Comparison of ENCODE assay signal across 8 cellular contexts in the genomic region with DNA sequence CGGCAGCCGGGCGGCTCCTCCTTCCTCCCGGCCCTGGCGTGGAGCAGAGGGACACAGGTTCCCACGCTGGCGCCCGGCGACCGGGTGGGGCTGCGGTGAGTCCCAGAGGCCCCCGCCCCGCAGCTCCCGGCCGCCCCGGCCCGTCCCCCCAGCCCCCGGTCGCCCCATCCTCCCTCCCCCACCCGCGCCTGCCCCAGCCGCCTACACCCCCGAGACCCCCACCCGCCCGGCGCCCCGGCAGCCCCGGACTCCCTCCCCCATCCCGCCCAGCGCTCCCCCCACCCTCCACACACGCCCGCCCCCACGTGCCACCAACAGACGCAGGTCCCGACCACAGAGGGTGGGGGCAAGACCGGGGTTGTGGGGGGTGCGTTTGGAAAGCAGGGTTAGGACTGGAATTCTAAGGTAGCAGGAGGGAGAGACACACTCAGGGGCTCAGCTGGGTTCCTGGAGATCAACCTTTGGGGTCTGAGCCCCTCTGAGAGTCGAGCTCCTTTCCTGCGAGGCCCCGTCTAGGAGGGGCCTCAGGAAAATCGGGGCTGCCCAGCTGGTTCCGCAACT. TPM values are rescaled to one million over a fixed set of nuclear protein-coding genes. Genes with fewer than 3 reads are reported as not detected.
DNase-seq lines count a peak whose midpoint lies in the region; ATAC-seq, FAIRE-seq and TF ChIP-seq lines count a peak whose summit lies in the region.

No MANE protein-coding gene starts in this region.

- peak overlapping the region; percentile 62; the same call in 1 of the 2 replicates for H3K4me3 ChIP-seq in GM23338
- H3K4me3 ChIP-seq in fibroblast of the aortic adventitia (ENCODE audit: low read depth, low read length): peak overlapping the region; percentile 67

- no peak overlapping the region for H3K27ac Mint-ChIP-seq in GM23338
- H3K27ac Mint-ChIP-seq in stimulated activated effector memory CD8-positive, alpha-beta T cell treated with anti-CD3 and anti-CD28 coated beads, Interleukin-12 subunit alpha, Interleukin-12 subunit beta, amount 100 ng/mL, for 72 hours: peak overlapping the region; percentile 81

- H3K36me3 ChIP-seq in GM23338 (ENCODE audit: insufficient read depth): no peaks in the 10 kb centered on the region

- H3K79me2 ChIP-seq in GM23338 (replicated peaks; ENCODE audit: insufficient read depth): no peaks in the 10 kb centered on the region

- no peak for FAIRE-seq in urothelium cell line (lab: Jason Lieb, UNC)

- H3K4me1 Mint-ChIP-seq in GM23338: peaks cover 26% of the 10 kb centered on the region
- peaks cover 54% of the 10 kb centered on the region for H3K4me1 Mint-ChIP-seq in stimulated activated effector memory CD8-positive, alpha-beta T cell treated with anti-CD3 and anti-CD28 coated beads, Interleukin-12 subunit alpha, Interleukin-12 subunit beta, amount 100 ng/mL, for 72 hours

- peaks cover 11% of the 10 kb centered on the region; the same call in 2 of the 3 replicates for H3K36me3 Mint-ChIP-seq in GM23338 (ENCODE audit: low read depth)
- peaks cover 33% of the 10 kb centered on the region for H3K36me3 Mint-ChIP-seq in stimulated activated effector memory CD8-positive, alpha-beta T cell treated with anti-CD3 and anti-CD28 coated beads, Interleukin-12 subunit alpha, Interleukin-12 subunit beta, amount 100 ng/mL, for 72 hours

- H3F3A ChIP-seq in GM23338 (replicated peaks; ENCODE audit: low read depth): peaks cover 6% of the 10 kb centered on the region; the same call in 1 of the 2 replicates

- H3K4me2 ChIP-seq in GM23338: peak overlapping the region; percentile 76

- no peak overlapping the region for H3K27ac ChIP-seq in GM23338 (ENCODE audit: low read depth)
- peak overlapping the region; percentile 55; the same call in 1 of the 2 replicates for H3K27ac ChIP-seq in VCaP

- no peak for ATAC-seq in GM23338
- no peak for ATAC-seq in stimulated activated effector memory CD8-positive, alpha-beta T cell treated with anti-CD3 and anti-CD28 coated beads, Interleukin-12 subunit alpha, Interleukin-12 subunit beta, amount 100 ng/mL, for 72 hours

- no peaks in the 10 kb centered on the region for H3K9me2 ChIP-seq in GM23338 (ENCODE audit: insufficient read depth)

- TF ChIP-seq CTCF in GM23338 (conservative IDR thresholded peaks at IDR 0.05; ENCODE audit: low read depth in 2 of 2) (no peak), VCaP (conservative IDR thresholded peaks at IDR 0.05) (no peak), fibroblast of the aortic adventitia (IDR thresholded peaks at IDR 0.05; ENCODE audit: insufficient read depth, low read length) (no peak)

- H3K27me3 Mint-ChIP-seq in GM23338 (ENCODE audit: insufficient read depth, low read depth, poor library complexity): peaks cover 25% of the 10 kb centered on the region

- DNase-seq in GM23338 (ENCODE audit: low spot score) (no peak), fibroblast of the aortic adventitia (ENCODE audit: low read depth) (no peak), medulla oblongata (ENCODE audit: extremely low spot score) (no peak), NCI-H748 (lab: John Stamatoyannopoulos, UW; ENCODE audit: unreplicated experiment) (no peak), SK-N-DZ (ENCODE audit: low spot score) (no peak), urothelium cell line (ENCODE audit: low spot score) (no peak)
- DNase-seq in stimulated activated effector memory CD8-positive, alpha-beta T cell treated with anti-CD3 and anti-CD28 coated beads, Interleukin-12 subunit alpha, Interleukin-12 subunit beta, amount 100 ng/mL, for 72 hours (ENCODE audit: low spot score in 2 of 2): no peak

- no peaks in the 10 kb centered on the region; the same call in 1 of the 2 replicates for H3K4me1 ChIP-seq in GM23338 (ENCODE audit: insufficient read depth)

- H3K27me3 ChIP-seq in GM23338 (ENCODE audit: insufficient read depth): peaks cover 26% of the 10 kb centered on the region

- no peak overlapping the region for H2AFZ ChIP-seq in GM23338

- H4K20me1 ChIP-seq in GM23338 (replicated peaks; ENCODE audit: insufficient read depth): no peaks in the 10 kb centered on the region

- peak overlapping the region; percentile 71 for H3K4me3 Mint-ChIP-seq in GM23338
- peak overlapping the region; percentile 64 for H3K4me3 Mint-ChIP-seq in stimulated activated effector memory CD8-positive, alpha-beta T cell treated with anti-CD3 and anti-CD28 coated beads, Interleukin-12 subunit alpha, Interleukin-12 subunit beta, amount 100 ng/mL, for 72 hours

- peaks cover 2% of the 10 kb centered on the region; the same call in 1 of the 3 replicates for H3K9me3 Mint-ChIP-seq in GM23338
- no peaks in the 10 kb centered on the region for H3K9me3 Mint-ChIP-seq in stimulated activated effector memory CD8-positive, alpha-beta T cell treated with anti-CD3 and anti-CD28 coated beads, Interleukin-12 subunit alpha, Interleukin-12 subunit beta, amount 100 ng/mL, for 72 hours

TF ChIP-seq in GM23338, 12 proteins besides CTCF, POLR2A, EP300 and RAD21 (continues in another document):
- TF ChIP-seq NANOG (IDR thresholded peaks at IDR 0.05; ENCODE audit: borderline replicate concordance) (no peak), POLR2AphosphoS5 (IDR thresholded peaks at IDR 0.05; ENCODE audit: low read depth) (no peak), STAT1 (IDR thresholded peaks at IDR 0.05; ENCODE audit: unreplicated experiment) (no peak), EZH2phosphoT487 (IDR thresholded peaks at IDR 0.05; ENCODE audit: unreplicated experiment) (no peak), EZH2 (IDR thresholded peaks at IDR 0.05; ENCODE audit: low read depth, unreplicated experiment) (no peak), JUNB (IDR thresholded peaks at IDR 0.05; ENCODE audit: unreplicated experiment) (no peak), ZNF331 (CRISPR knock-in tag; IDR thresholded peaks at IDR 0.05; ENCODE audit: low read depth) (no peak), REST (IDR thresholded peaks at IDR 0.05; ENCODE audit: unreplicated experiment) (no peak)

RNA-seq across cellular contexts. Expression of gene PGGHG, which starts 0.3 kb away (rescaled TPM):
- 45.4 and 55.8 TPM in 2 replicates for total RNA-seq in GM23338 (2014; rRNA removed; shearing (Covaris generic))
- 18.1 and 24.9 TPM in 2 replicates for polyA plus RNA-seq in GM23338 (2016; fragmentation: Nextera tagmentation; extraction: Ambion mirVana)
- total RNA-seq in fibroblast of the aortic adventitia (ENCODE audit: low replicate concordance): 5.3 and 6.9 TPM in 2 replicates
- polyA plus RNA-seq in SK-N-DZ (2014; cell fraction: cytosol; rRNA removed): 0.27 and 3.5 TPM in 2 replicates
- polyA plus RNA-seq in SK-N-DZ (2014; cell fraction: nucleus; rRNA removed): 15.5 and 26.5 TPM in 2 replicates

RNA-seq across cellular contexts. Expression of gene IFITM5, which starts 10.1 kb away (rescaled TPM):
- not detected in 2 replicates for total RNA-seq in GM23338 (2014; rRNA removed; shearing (Covaris generic))
- polyA plus RNA-seq in GM23338 (2016; fragmentation: Nextera tagmentation; extraction: Ambion mirVana): 0.42 TPM in 1 of 2 replicates, not detected in the other
- not detected in 2 replicates for total RNA-seq in fibroblast of the aortic adventitia (ENCODE audit: low replicate concordance)
- polyA plus RNA-seq in SK-N-DZ (2014; cell fraction: cytosol; rRNA removed): not detected in 2 replicates
- not detected in 2 replicates for polyA plus RNA-seq in SK-N-DZ (2014; cell fraction: nucleus; rRNA removed)

RNA-seq across cellular contexts. Expression of gene NLRP6, which starts 11.0 kb away (rescaled TPM):
- 0.73 TPM in 1 of 2 replicates, not detected in the other for total RNA-seq in GM23338 (2014; rRNA removed; shearing (Covaris generic))
- 0.15 TPM in 1 of 2 replicates, not detected in the other for polyA plus RNA-seq in GM23338 (2016; fragmentation: Nextera tagmentation; extraction: Ambion mirVana)
- not detected in 2 replicates for total RNA-seq in fibroblast of the aortic adventitia (ENCODE audit: low replicate concordance)
- not detected in 2 replicates for polyA plus RNA-seq in SK-N-DZ (2014; cell fraction: cytosol; rRNA removed)
- polyA plus RNA-seq in SK-N-DZ (2014; cell fraction: nucleus; rRNA removed): not detected in 2 replicates

RNA-seq across cellular contexts. Expression of gene IFITM2, which starts 18.4 kb away (rescaled TPM):
- 57.3 and 91.2 TPM in 2 replicates for total RNA-seq in GM23338 (2014; rRNA removed; shearing (Covaris generic))
- polyA plus RNA-seq in GM23338 (2016; fragmentation: Nextera tagmentation; extraction: Ambion mirVana): 857 and 906 TPM in 2 replicates
- 50.1 and 88.1 TPM in 2 replicates for total RNA-seq in fibroblast of the aortic adventitia (ENCODE audit: low replicate concordance)
- 0.24 TPM in 1 of 2 replicates, not detected in the other for polyA plus RNA-seq in SK-N-DZ (2014; cell fraction: cytosol; rRNA removed)
- polyA plus RNA-seq in SK-N-DZ (2014; cell fraction: nucleus; rRNA removed): not detected in 2 replicates

RNA-seq across cellular contexts. Expression of gene IFITM1, which starts 24.6 kb away (rescaled TPM):
- 396 and 409 TPM in 2 replicates for total RNA-seq in GM23338 (2014; rRNA removed; shearing (Covaris generic))
- 1,180 and 1,194 TPM in 2 replicates for polyA plus RNA-seq in GM23338 (2016; fragmentation: Nextera tagmentation; extraction: Ambion mirVana)
- total RNA-seq in fibroblast of the aortic adventitia (ENCODE audit: low replicate concordance): 20.9 and 24.2 TPM in 2 replicates
- polyA plus RNA-seq in SK-N-DZ (2014; cell fraction: cytosol; rRNA removed): not detected in 2 replicates
- not detected in 2 replicates for polyA plus RNA-seq in SK-N-DZ (2014; cell fraction: nucleus; rRNA removed)
